In genomic region chr6:133985970-133986369, GRCh38 we compare ENCODE assay signal across 1 cellular context.
TF ChIP-seq lines count a peak whose summit lies in the region.

No MANE protein-coding gene starts in this region.

TF ChIP-seq in GM12878, 131 proteins besides CTCF, POLR2A, EP300 and RAD21 (continued from another document):
- TF ChIP-seq ATF2 (IDR thresholded peaks at IDR 0.05; ENCODE audit: low read length) (no peak), DPF2 (IDR thresholded peaks at IDR 0.05) (no peak), BMI1 (IDR thresholded peaks at IDR 0.05; ENCODE audit: borderline replicate concordance) (no peak), ZNF217 (IDR thresholded peaks at IDR 0.05) (no peak), NR2C1 (IDR thresholded peaks at IDR 0.05) (no peak), EED (IDR thresholded peaks at IDR 0.05; ENCODE audit: low read depth) (no peak)
